Comparison of ENCODE assay signal across 18 cellular contexts in genomic region chr5:171851251-171851650, GRCh38.
DNase-seq lines count a peak whose midpoint lies in the region; ATAC-seq, FAIRE-seq and TF ChIP-seq lines count a peak whose summit lies in the region.
"Had no signal": no experiment of that assay in that cellular context is flagged by ENCODE, and none has a peak within 500 bp of the region (broad histone marks: within the 10 kb centered on the region; RNA-seq: fewer than 3 reads in every experiment).

No MANE protein-coding gene starts in this region.

- POLR2A ChIA-PET in K562 (lab: Yijun Ruan, JAX): interaction anchor here (1.5 kb wide), 1 partner anchor 14 kb away, joined by 6 read pairs; no protein-coding TSS in a partner anchor
- POLR2A ChIA-PET in OCI-LY7 (lab: Charles Lee): no interaction called here

- no peak overlapping the region for H2AK5ac ChIP-seq in trophoblast cell (ENCODE audit: low read length)

- H3K79me2 ChIP-seq in K562 (ENCODE audit: control insufficient read depth, insufficient read depth, low read length): no peaks in the 10 kb centered on the region
- H3K79me2 ChIP-seq in trophoblast cell (ENCODE audit: control insufficient read depth, insufficient read depth, low read length, poor library complexity): no peaks in the 10 kb centered on the region
- no peaks in the 10 kb centered on the region for H3K79me2 ChIP-seq in OCI-LY7 (ENCODE audit: insufficient read depth, low read depth, low read length)

- H3K4me1 ChIP-seq in K562 (replicated peaks in 1 of 2; ENCODE audit: control insufficient read depth in 2 of 2, insufficient read depth in 2 of 2, low read length in 2 of 2): peaks cover 0 to 11% of the 10 kb centered on the region in 2 experiments; a peak in 3 of 5 replicates
- H3K4me1 ChIP-seq in trophoblast cell (ENCODE audit: control insufficient read depth in 1 of 2, insufficient read depth in 2 of 2, low read length in 2 of 2): peaks cover 13 to 18% of the 10 kb centered on the region in 2 experiments
- H3K4me1 ChIP-seq in OCI-LY7 (ENCODE audit: insufficient read depth, low read length, poor library complexity, severe bottlenecking): no peaks in the 10 kb centered on the region
- H3K4me1 ChIP-seq: BE2C, Caco-2 had no signal

- intact Hi-C loops in K562 (cut with micrococcal nuclease): no loop called here
- intact Hi-C loops in OCI-LY7 (cut with micrococcal nuclease; ENCODE audit: unreplicated experiment): no loop called here

- no peak overlapping the region for H3K4ac ChIP-seq in trophoblast cell (ENCODE audit: low read depth, low read length)

- WGBS in K562 (ENCODE audit: insufficient coverage, low coverage, missing lambda C conversion rate): 7% methylated on average over 1 of the region's 1 CpG
- no CpG with 5 or more reads among the region's 1 CpG for WGBS in trophoblast cell (ENCODE audit: extremely low coverage, insufficient coverage, insufficient read length)

- in situ Hi-C loops in K562 (cut with MboI): no loop called here

- no peak for ATAC-seq in K562
- ATAC-seq: CD8-positive, alpha-beta T cell had no signal

- H3K23ac ChIP-seq in trophoblast cell (ENCODE audit: low read length): no peak overlapping the region

- H3K9me3 ChIP-seq in K562 (replicated peaks; ENCODE audit: control insufficient read depth, insufficient read depth, low read depth, low read length) (no peaks in the 10 kb centered on the region), trophoblast cell (ENCODE audit: insufficient read depth, low read depth, low read length) (no peaks in the 10 kb centered on the region), OCI-LY7 (ENCODE audit: low read length) (no peaks in the 10 kb centered on the region)
- H3K9me3 ChIP-seq: BE2C, BLaER1, Caco-2 had no signal

- no peak overlapping the region for H2BK120ac ChIP-seq in trophoblast cell (ENCODE audit: insufficient read depth, low read length, poor library complexity)

- DNase-seq in K562 (ENCODE audit: extremely low read depth in 1 of 4, low spot score in 3 of 4) (no peak), trophoblast cell (no peak), GM03348 (ENCODE audit: low spot score) (no peak), OCI-LY7 (ENCODE audit: low spot score) (no peak), CD1c-positive myeloid dendritic cell (ENCODE audit: extremely low spot score) (no peak)
- DNase-seq: C1 segment of cervical spinal cord; Calu3; CD4-positive, alpha-beta T cell; CD8-positive, alpha-beta T cell; DMS79 treated with DMSO at 0.1 percent for 48 hours had no signal

- CTCF ChIA-PET in K562 (lab: Yijun Ruan, JAX; ENCODE audit: low intra/inter-chr PET ratio): no interaction called here
- CTCF ChIA-PET in OCI-LY7 (lab: Charles Lee; ENCODE audit: unreplicated experiment): no interaction called here

- H3K9ac ChIP-seq in K562 (ENCODE audit: insufficient read depth in 1 of 2, low read depth in 2 of 2, low read length in 2 of 2): no peak overlapping the region
- H3K9ac ChIP-seq in trophoblast cell (ENCODE audit: low read length): no peak overlapping the region
- H3K9ac ChIP-seq: BLaER1 had no signal

- H3K9me1 ChIP-seq in K562 (ENCODE audit: control insufficient read depth, insufficient read depth, low read length): no peaks in the 10 kb centered on the region

- no peaks in the 10 kb centered on the region for H3K36me3 ChIP-seq in K562 (ENCODE audit: control insufficient read depth, insufficient read depth, low read length)
- H3K36me3 ChIP-seq in trophoblast cell (ENCODE audit: control insufficient read depth in 1 of 2, insufficient read depth in 2 of 2, low read length in 2 of 2): peaks cover 0 to 2% of the 10 kb centered on the region in 2 experiments
- H3K36me3 ChIP-seq in OCI-LY7 (ENCODE audit: insufficient read depth, low read length): no peaks in the 10 kb centered on the region
- H3K36me3 ChIP-seq: BE2C, BLaER1 had no signal

- FAIRE-seq in K562 (lab: Jason Lieb, UNC): no peak
- FAIRE-seq: A204.1, D721Med, G401.6, GM12878, GM12892 had no signal

- no peak for TF ChIP-seq RAD21 in K562 (CRISPR knock-in tag; conservative IDR thresholded peaks at IDR 0.05 in 1 of 2, IDR thresholded peaks at IDR 0.05 in 1 of 2)

- no peak overlapping the region for H3K4me2 ChIP-seq in K562 (ENCODE audit: insufficient read depth, low read length)
- peak overlapping the region; percentile 12 for H3K4me2 ChIP-seq in trophoblast cell (ENCODE audit: low read length)
- no peak overlapping the region for H3K4me2 ChIP-seq in OCI-LY7 (ENCODE audit: low read length)
- H3K4me2 ChIP-seq: BLaER1 had no signal

- H3K14ac ChIP-seq in trophoblast cell (ENCODE audit: low read length): no peak overlapping the region

- H3K27me3 ChIP-seq in K562 (ENCODE audit: control insufficient read depth in 2 of 2, insufficient read depth in 2 of 2, low read length in 2 of 2) (no peaks in the 10 kb centered on the region), trophoblast cell (ENCODE audit: insufficient read depth, low read length) (no peaks in the 10 kb centered on the region)
- H3K27me3 ChIP-seq: BE2C, BLaER1 had no signal

- H4K20me1 ChIP-seq in K562 (replicated peaks; ENCODE audit: control insufficient read depth, insufficient read depth, low read length) (no peaks in the 10 kb centered on the region; the same call in 1 of the 2 replicates), OCI-LY7 (ENCODE audit: insufficient read depth, low read length) (no peaks in the 10 kb centered on the region)
- H4K20me1 ChIP-seq: BLaER1 had no signal

- no peak for TF ChIP-seq EP300 in K562 (IDR thresholded peaks at IDR 0.05; ENCODE audit: low read length)

- no peak overlapping the region for H4K12ac ChIP-seq in trophoblast cell (ENCODE audit: low read depth, low read length)

- H3K4me3 ChIP-seq in K562: no peak overlapping the region
- H3K4me3 ChIP-seq in trophoblast cell (ENCODE audit: low read depth, low read length): no peak overlapping the region
- no peak overlapping the region for H3K4me3 ChIP-seq in OCI-LY7 (ENCODE audit: low read depth, low read length, poor library complexity, severe bottlenecking)
- H3K4me3 ChIP-seq: BLaER1, GM12878 had no signal

- no peak for TF ChIP-seq CTCF in K562 (IDR thresholded peaks at IDR 0.05 in 2 of 3, conservative IDR thresholded peaks at IDR 0.05 in 1 of 3; ENCODE audit: insufficient read depth in 2 of 3, low read depth in 1 of 3, low read length in 3 of 3)
- TF ChIP-seq CTCF in OCI-LY7 (conservative IDR thresholded peaks at IDR 0.05; ENCODE audit: low read length): no peak

- H3K18ac ChIP-seq in trophoblast cell (ENCODE audit: low read length): no peak overlapping the region

- H4K8ac ChIP-seq in trophoblast cell (ENCODE audit: low read depth, low read length): no peak overlapping the region

- H2BK12ac ChIP-seq in trophoblast cell (ENCODE audit: low read length): no peak overlapping the region

- H3K79me1 ChIP-seq in trophoblast cell (ENCODE audit: low read length): no peaks in the 10 kb centered on the region

- no peaks in the 10 kb centered on the region for H3K9me2 ChIP-seq in OCI-LY7 (ENCODE audit: insufficient read depth, low read length)

- H2AFZ ChIP-seq in K562 (ENCODE audit: low read depth, low read length) (no peak overlapping the region), trophoblast cell (ENCODE audit: insufficient read depth, low read length, poor library complexity) (no peak overlapping the region), OCI-LY7 (ENCODE audit: low read length) (no peak overlapping the region)

- no peak overlapping the region for H4K91ac ChIP-seq in trophoblast cell (ENCODE audit: low read depth, low read length)

- no peak overlapping the region for H2BK5ac ChIP-seq in trophoblast cell (ENCODE audit: low read depth, low read length, poor library complexity)

- no peak for TF ChIP-seq POLR2A in K562 (conservative IDR thresholded peaks at IDR 0.05)

- no TSS peak for BruUV-seq in K562 (replicated peaks; lab: Mats Ljungman, UMichigan)
- no TSS peak for BruUV-seq in OCI-LY7 (replicated peaks; lab: Mats Ljungman, UMichigan)

- H3K27ac ChIP-seq in K562 (ENCODE audit: extremely low read depth, low read depth, low read length) (no peak overlapping the region), trophoblast cell (ENCODE audit: low read depth, low read length) (no peak overlapping the region), OCI-LY7 (ENCODE audit: low read depth, low read length, poor library complexity, severe bottlenecking) (no peak overlapping the region)
- H3K27ac ChIP-seq: BLaER1 had no signal

TF ChIP-seq in K562, 482 proteins besides CTCF, POLR2A, EP300 and RAD21 (continues in another document):
- TF ChIP-seq TAF1 (IDR thresholded peaks at IDR 0.05; ENCODE audit: control insufficient read depth, extremely low read depth, insufficient read depth, low read length, severe bottlenecking): no peak
- TF ChIP-seq RBM39 (optimal IDR thresholded peaks at IDR 0.05; ENCODE audit: low read depth, low read length): no peak
